ENCODE assay signal across 1 cellular context in the genomic region with DNA sequence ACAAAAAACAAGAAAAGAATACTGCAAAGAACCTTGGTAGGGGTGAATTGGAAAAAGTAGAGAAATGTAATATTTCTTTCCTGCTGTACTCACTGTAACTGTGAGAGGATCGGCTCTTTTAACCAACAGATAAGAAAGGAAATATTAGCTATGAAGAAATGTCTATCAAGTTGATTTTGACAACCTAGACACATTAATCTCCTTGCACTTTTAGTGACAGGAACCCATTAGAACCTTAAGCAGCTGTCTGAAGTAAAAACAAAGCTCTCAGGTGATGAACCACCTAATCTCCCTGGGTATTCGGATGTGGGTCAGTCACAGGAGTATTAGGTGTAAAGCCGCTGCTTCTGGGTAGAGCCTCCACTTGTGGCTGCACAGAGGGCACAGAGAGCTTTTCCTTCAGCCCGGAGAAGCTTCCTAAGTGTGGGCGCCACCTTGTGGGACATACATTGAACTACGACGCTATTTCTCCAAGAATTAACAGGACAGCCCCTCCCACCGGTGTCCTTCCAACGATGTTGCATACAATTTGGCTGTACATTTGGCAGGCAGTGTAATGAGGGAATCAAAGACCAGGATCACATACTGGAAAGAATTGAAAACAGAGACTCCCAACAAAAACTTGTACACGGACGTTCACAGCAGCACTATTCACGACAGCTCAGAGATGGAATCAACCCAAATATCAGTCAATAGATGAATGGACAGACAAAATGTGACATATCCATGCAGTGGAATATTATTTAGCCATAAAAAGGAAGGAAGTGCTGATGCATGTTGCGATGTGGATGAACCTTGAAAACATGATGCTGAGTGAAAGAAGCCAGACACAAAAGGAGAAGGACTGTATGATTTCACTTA.
TF ChIP-seq lines count a peak whose summit lies in the region.

No MANE protein-coding gene starts in this region.

TF ChIP-seq in K562, 482 proteins besides CTCF, POLR2A, EP300 and RAD21 (continues in another document):
- TF ChIP-seq, protein P1, sequence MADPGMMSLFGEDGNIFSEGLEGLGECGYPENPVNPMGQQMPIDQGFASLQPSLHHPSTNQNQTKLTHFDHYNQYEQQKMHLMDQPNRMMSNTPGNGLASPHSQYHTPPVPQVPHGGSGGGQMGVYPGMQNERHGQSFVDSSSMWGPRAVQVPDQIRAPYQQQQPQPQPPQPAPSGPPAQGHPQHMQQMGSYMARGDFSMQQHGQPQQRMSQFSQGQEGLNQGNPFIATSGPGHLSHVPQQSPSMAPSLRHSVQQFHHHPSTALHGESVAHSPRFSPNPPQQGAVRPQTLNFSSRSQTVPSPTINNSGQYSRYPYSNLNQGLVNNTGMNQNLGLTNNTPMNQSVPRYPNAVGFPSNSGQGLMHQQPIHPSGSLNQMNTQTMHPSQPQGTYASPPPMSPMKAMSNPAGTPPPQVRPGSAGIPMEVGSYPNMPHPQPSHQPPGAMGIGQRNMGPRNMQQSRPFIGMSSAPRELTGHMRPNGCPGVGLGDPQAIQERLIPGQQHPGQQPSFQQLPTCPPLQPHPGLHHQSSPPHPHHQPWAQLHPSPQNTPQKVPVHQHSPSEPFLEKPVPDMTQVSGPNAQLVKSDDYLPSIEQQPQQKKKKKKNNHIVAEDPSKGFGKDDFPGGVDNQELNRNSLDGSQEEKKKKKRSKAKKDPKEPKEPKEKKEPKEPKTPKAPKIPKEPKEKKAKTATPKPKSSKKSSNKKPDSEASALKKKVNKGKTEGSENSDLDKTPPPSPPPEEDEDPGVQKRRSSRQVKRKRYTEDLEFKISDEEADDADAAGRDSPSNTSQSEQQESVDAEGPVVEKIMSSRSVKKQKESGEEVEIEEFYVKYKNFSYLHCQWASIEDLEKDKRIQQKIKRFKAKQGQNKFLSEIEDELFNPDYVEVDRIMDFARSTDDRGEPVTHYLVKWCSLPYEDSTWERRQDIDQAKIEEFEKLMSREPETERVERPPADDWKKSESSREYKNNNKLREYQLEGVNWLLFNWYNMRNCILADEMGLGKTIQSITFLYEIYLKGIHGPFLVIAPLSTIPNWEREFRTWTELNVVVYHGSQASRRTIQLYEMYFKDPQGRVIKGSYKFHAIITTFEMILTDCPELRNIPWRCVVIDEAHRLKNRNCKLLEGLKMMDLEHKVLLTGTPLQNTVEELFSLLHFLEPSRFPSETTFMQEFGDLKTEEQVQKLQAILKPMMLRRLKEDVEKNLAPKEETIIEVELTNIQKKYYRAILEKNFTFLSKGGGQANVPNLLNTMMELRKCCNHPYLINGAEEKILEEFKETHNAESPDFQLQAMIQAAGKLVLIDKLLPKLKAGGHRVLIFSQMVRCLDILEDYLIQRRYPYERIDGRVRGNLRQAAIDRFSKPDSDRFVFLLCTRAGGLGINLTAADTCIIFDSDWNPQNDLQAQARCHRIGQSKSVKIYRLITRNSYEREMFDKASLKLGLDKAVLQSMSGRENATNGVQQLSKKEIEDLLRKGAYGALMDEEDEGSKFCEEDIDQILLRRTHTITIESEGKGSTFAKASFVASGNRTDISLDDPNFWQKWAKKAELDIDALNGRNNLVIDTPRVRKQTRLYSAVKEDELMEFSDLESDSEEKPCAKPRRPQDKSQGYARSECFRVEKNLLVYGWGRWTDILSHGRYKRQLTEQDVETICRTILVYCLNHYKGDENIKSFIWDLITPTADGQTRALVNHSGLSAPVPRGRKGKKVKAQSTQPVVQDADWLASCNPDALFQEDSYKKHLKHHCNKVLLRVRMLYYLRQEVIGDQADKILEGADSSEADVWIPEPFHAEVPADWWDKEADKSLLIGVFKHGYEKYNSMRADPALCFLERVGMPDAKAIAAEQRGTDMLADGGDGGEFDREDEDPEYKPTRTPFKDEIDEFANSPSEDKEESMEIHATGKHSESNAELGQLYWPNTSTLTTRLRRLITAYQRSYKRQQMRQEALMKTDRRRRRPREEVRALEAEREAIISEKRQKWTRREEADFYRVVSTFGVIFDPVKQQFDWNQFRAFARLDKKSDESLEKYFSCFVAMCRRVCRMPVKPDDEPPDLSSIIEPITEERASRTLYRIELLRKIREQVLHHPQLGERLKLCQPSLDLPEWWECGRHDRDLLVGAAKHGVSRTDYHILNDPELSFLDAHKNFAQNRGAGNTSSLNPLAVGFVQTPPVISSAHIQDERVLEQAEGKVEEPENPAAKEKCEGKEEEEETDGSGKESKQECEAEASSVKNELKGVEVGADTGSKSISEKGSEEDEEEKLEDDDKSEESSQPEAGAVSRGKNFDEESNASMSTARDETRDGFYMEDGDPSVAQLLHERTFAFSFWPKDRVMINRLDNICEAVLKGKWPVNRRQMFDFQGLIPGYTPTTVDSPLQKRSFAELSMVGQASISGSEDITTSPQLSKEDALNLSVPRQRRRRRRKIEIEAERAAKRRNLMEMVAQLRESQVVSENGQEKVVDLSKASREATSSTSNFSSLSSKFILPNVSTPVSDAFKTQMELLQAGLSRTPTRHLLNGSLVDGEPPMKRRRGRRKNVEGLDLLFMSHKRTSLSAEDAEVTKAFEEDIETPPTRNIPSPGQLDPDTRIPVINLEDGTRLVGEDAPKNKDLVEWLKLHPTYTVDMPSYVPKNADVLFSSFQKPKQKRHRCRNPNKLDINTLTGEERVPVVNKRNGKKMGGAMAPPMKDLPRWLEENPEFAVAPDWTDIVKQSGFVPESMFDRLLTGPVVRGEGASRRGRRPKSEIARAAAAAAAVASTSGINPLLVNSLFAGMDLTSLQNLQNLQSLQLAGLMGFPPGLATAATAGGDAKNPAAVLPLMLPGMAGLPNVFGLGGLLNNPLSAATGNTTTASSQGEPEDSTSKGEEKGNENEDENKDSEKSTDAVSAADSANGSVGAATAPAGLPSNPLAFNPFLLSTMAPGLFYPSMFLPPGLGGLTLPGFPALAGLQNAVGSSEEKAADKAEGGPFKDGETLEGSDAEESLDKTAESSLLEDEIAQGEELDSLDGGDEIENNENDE (IDR thresholded peaks at IDR 0.05; ENCODE audit: low read depth, low read length): no peak
- TF ChIP-seq ARID1B (IDR thresholded peaks at IDR 0.05): no peak
- no peak for TF ChIP-seq ZNF717 (CRISPR knock-in tag; IDR thresholded peaks at IDR 0.05)
- TF ChIP-seq MYNN (IDR thresholded peaks at IDR 0.05): 0 out of 2 replicates have a peak, but pooled peaks have one; percentile 53
- TF ChIP-seq MYNN (CRISPR knock-in tag; IDR thresholded peaks at IDR 0.05): no peak
- no peak for TF ChIP-seq ZZZ3 (IDR thresholded peaks at IDR 0.05)
- TF ChIP-seq TSC22D4 (tag; IDR thresholded peaks at IDR 0.05): no peak
- TF ChIP-seq STAG1 (CRISPR knock-in tag; IDR thresholded peaks at IDR 0.05; ENCODE audit: borderline replicate concordance): peak; percentile 53; the same call in 1 of the 2 replicates
- no peak for TF ChIP-seq CSDE1 (IDR thresholded peaks at IDR 0.05)
- no peak for TF ChIP-seq NR2C1 (IDR thresholded peaks at IDR 0.05)
- TF ChIP-seq NR2C1 (tag; IDR thresholded peaks at IDR 0.05): no peak
- peak; percentile 82 for TF ChIP-seq CREM (IDR thresholded peaks at IDR 0.05; ENCODE audit: low read depth)
- 0 out of 3 replicates have a peak, but pooled peaks of 1 of the 2 experiments have one; percentile 14 for TF ChIP-seq CBX3 (IDR thresholded peaks at IDR 0.05; ENCODE audit: borderline replicate concordance in 1 of 2, low read length in 2 of 2)
- peak; percentile 46 for TF ChIP-seq ZNF146 (CRISPR knock-in tag; IDR thresholded peaks at IDR 0.05; ENCODE audit: unreplicated experiment)
- peak; percentile 35 for TF ChIP-seq ATF7 (IDR thresholded peaks at IDR 0.05)
- TF ChIP-seq, protein P2, sequence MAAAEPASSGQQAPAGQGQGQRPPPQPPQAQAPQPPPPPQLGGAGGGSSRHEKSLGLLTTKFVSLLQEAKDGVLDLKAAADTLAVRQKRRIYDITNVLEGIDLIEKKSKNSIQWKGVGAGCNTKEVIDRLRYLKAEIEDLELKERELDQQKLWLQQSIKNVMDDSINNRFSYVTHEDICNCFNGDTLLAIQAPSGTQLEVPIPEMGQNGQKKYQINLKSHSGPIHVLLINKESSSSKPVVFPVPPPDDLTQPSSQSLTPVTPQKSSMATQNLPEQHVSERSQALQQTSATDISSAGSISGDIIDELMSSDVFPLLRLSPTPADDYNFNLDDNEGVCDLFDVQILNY (CRISPR knock-in tag; IDR thresholded peaks at IDR 0.05): no peak
- no peak for TF ChIP-seq ZNF23 (CRISPR knock-in tag; IDR thresholded peaks at IDR 0.05)
- TF ChIP-seq ZNF589 (CRISPR knock-in tag; IDR thresholded peaks at IDR 0.05; ENCODE audit: low read depth): no peak
- TF ChIP-seq, protein P3, sequence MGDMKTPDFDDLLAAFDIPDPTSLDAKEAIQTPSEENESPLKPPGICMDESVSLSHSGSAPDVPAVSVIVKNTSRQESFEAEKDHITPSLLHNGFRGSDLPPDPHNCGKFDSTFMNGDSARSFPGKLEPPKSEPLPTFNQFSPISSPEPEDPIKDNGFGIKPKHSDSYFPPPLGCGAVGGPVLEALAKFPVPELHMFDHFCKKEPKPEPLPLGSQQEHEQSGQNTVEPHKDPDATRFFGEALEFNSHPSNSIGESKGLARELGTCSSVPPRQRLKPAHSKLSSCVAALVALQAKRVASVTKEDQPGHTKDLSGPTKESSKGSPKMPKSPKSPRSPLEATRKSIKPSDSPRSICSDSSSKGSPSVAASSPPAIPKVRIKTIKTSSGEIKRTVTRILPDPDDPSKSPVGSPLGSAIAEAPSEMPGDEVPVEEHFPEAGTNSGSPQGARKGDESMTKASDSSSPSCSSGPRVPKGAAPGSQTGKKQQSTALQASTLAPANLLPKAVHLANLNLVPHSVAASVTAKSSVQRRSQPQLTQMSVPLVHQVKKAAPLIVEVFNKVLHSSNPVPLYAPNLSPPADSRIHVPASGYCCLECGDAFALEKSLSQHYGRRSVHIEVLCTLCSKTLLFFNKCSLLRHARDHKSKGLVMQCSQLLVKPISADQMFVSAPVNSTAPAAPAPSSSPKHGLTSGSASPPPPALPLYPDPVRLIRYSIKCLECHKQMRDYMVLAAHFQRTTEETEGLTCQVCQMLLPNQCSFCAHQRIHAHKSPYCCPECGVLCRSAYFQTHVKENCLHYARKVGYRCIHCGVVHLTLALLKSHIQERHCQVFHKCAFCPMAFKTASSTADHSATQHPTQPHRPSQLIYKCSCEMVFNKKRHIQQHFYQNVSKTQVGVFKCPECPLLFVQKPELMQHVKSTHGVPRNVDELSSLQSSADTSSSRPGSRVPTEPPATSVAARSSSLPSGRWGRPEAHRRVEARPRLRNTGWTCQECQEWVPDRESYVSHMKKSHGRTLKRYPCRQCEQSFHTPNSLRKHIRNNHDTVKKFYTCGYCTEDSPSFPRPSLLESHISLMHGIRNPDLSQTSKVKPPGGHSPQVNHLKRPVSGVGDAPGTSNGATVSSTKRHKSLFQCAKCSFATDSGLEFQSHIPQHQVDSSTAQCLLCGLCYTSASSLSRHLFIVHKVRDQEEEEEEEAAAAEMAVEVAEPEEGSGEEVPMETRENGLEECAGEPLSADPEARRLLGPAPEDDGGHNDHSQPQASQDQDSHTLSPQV (IDR thresholded peaks at IDR 0.05): no peak
- TF ChIP-seq CREB1 (IDR thresholded peaks at IDR 0.05): no peak
- TF ChIP-seq CREB1 (CRISPR knock-in tag; IDR thresholded peaks at IDR 0.05): no peak
- no peak for TF ChIP-seq PHB (CRISPR knock-in tag; IDR thresholded peaks at IDR 0.05)
- no peak for TF ChIP-seq BCL6 (CRISPR knock-in tag; IDR thresholded peaks at IDR 0.05)
- TF ChIP-seq, protein P4, sequence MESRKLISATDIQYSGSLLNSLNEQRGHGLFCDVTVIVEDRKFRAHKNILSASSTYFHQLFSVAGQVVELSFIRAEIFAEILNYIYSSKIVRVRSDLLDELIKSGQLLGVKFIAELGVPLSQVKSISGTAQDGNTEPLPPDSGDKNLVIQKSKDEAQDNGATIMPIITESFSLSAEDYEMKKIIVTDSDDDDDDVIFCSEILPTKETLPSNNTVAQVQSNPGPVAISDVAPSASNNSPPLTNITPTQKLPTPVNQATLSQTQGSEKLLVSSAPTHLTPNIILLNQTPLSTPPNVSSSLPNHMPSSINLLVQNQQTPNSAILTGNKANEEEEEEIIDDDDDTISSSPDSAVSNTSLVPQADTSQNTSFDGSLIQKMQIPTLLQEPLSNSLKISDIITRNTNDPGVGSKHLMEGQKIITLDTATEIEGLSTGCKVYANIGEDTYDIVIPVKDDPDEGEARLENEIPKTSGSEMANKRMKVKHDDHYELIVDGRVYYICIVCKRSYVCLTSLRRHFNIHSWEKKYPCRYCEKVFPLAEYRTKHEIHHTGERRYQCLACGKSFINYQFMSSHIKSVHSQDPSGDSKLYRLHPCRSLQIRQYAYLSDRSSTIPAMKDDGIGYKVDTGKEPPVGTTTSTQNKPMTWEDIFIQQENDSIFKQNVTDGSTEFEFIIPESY (CRISPR knock-in tag; IDR thresholded peaks at IDR 0.05): no peak
- no peak for TF ChIP-seq RHOXF2B (CRISPR knock-in tag; conservative IDR thresholded peaks at IDR 0.05)
- TF ChIP-seq, protein P5, sequence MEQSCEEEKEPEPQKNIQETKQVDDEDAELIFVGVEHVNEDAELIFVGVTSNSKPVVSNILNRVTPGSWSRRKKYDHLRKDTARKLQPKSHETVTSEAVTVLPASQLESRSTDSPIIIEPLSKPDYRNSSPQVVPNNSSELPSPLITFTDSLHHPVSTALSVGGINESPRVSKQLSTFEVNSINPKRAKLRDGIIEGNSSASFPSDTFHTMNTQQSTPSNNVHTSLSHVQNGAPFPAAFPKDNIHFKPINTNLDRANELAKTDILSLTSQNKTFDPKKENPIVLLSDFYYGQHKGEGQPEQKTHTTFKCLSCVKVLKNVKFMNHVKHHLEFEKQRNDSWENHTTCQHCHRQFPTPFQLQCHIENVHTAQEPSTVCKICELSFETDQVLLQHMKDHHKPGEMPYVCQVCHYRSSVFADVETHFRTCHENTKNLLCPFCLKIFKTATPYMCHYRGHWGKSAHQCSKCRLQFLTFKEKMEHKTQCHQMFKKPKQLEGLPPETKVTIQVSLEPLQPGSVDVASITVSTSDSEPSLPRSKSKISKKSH (CRISPR knock-in tag; IDR thresholded peaks at IDR 0.05): no peak
- no peak for TF ChIP-seq POLR2AphosphoS5 (IDR thresholded peaks at IDR 0.05; ENCODE audit: control insufficient read depth, insufficient read depth, low read depth, low read length)
- TF ChIP-seq ZKSCAN1 (IDR thresholded peaks at IDR 0.05; ENCODE audit: low read depth, low read length): no peak
- 0 out of 2 replicates have a peak, but pooled peaks have one; percentile 45 for TF ChIP-seq SIN3B (IDR thresholded peaks at IDR 0.05; ENCODE audit: low read depth)
- TF ChIP-seq TAF7 (tag; IDR thresholded peaks at IDR 0.05): 0 out of 2 replicates have a peak, but pooled peaks have one; percentile 33
- no peak for TF ChIP-seq EP400 (IDR thresholded peaks at IDR 0.05)
- TF ChIP-seq, protein P6, sequence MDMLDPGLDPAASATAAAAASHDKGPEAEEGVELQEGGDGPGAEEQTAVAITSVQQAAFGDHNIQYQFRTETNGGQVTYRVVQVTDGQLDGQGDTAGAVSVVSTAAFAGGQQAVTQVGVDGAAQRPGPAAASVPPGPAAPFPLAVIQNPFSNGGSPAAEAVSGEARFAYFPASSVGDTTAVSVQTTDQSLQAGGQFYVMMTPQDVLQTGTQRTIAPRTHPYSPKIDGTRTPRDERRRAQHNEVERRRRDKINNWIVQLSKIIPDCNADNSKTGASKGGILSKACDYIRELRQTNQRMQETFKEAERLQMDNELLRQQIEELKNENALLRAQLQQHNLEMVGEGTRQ (CRISPR knock-in tag; IDR thresholded peaks at IDR 0.05): no peak
- no peak for TF ChIP-seq HCFC1 (IDR thresholded peaks at IDR 0.05; ENCODE audit: low read depth, low read length)
- no peak for TF ChIP-seq RFX7 (CRISPR knock-in tag; IDR thresholded peaks at IDR 0.05)
- TF ChIP-seq PURB (CRISPR knock-in tag; IDR thresholded peaks at IDR 0.05; ENCODE audit: low read depth): no peak
- TF ChIP-seq ZNF75A (CRISPR knock-in tag; IDR thresholded peaks at IDR 0.05): no peak
- TF ChIP-seq ARNT (IDR thresholded peaks at IDR 0.05): peak in 1 of 2 experiments; percentile 33; a peak in 1 of 4 replicates
- no peak for TF ChIP-seq HNRNPUL1 (IDR thresholded peaks at IDR 0.05; ENCODE audit: low read length)
